Comparison of ENCODE assay signal across 17 cellular contexts in genomic region chr5:10885026-10885425, GRCh38.
A peak's percentile ranks its signal among the peaks of the same experiment; 100 is the strongest.
DNase-seq lines count a peak whose midpoint lies in the region; ATAC-seq, FAIRE-seq and TF ChIP-seq lines count a peak whose summit lies in the region.
"Had no signal": no experiment of that assay in that cellular context is flagged by ENCODE, and none has a peak within 500 bp of the region (broad histone marks: within the 10 kb centered on the region; RNA-seq: fewer than 3 reads in every experiment).

No MANE protein-coding gene starts in this region.

- H2AFZ ChIP-seq in GM23248 (no peak overlapping the region), HepG2 (ENCODE audit: low read length) (no peak overlapping the region)

- no peak for TF ChIP-seq EP300 in HepG2 (IDR thresholded peaks at IDR 0.05; ENCODE audit: low read depth in 2 of 2, low read length in 2 of 2)
- no peak for TF ChIP-seq EP300 in HepG2 (CRISPR knock-in tag; IDR thresholded peaks at IDR 0.05; ENCODE audit: borderline replicate concordance)

- no peaks in the 10 kb centered on the region for H3K79me2 ChIP-seq in GM23248 (ENCODE audit: insufficient read depth)
- no peaks in the 10 kb centered on the region for H3K79me2 ChIP-seq in HepG2 (ENCODE audit: insufficient read depth, low read length)

- CTCF ChIA-PET in HepG2 (lab: Yijun Ruan, JAX; ENCODE audit: low intra/inter-chr PET ratio, low total read pairs), result no interaction called here

- TF ChIP-seq POLR2A in right lobe of liver (IDR thresholded peaks at IDR 0.05) (no peak), HepG2 (IDR thresholded peaks at IDR 0.05; ENCODE audit: insufficient read depth in 1 of 2, low read depth in 2 of 2, low read length in 2 of 2) (no peak)

- ATAC-seq in left ventricle myocardium superior, result no peak
- ATAC-seq in right lobe of liver, result no peak
- no peak for ATAC-seq in HepG2
- ATAC-seq: gastroesophageal sphincter, pancreas had no signal

- H3K27me3 ChIP-seq in GM23248 (replicated peaks; ENCODE audit: insufficient read depth) (peaks cover 6% of the 10 kb centered on the region; the same call in 1 of the 2 replicates), brain microvascular endothelial cell (replicated peaks) (no peaks in the 10 kb centered on the region), right lobe of liver (no peaks in the 10 kb centered on the region), HepG2 (ENCODE audit: control insufficient read depth in 1 of 2, insufficient read depth in 2 of 2, low read length in 2 of 2) (no peaks in the 10 kb centered on the region; a peak in 1 of 5 replicates)
- H3K27me3 ChIP-seq: pancreas had no signal

- H3K36me3 ChIP-seq in GM23248 (ENCODE audit: low read depth), result no peaks in the 10 kb centered on the region
- no peaks in the 10 kb centered on the region for H3K36me3 ChIP-seq in brain microvascular endothelial cell (replicated peaks)
- H3K36me3 ChIP-seq in right lobe of liver, result no peaks in the 10 kb centered on the region
- H3K36me3 ChIP-seq in HepG2 (replicated peaks in 1 of 2; ENCODE audit: control insufficient read depth in 1 of 2, insufficient read depth in 2 of 2, low read length in 2 of 2), result no peaks in the 10 kb centered on the region
- H3K36me3 ChIP-seq: gastroesophageal sphincter, pancreas had no signal

- H3K27ac ChIP-seq in GM23248 (no peak overlapping the region), brain microvascular endothelial cell (no peak overlapping the region), right lobe of liver (no peak overlapping the region), HepG2 (ENCODE audit: extremely low read length, insufficient read depth, low read length) (no peak overlapping the region)
- H3K27ac ChIP-seq: gastroesophageal sphincter, pancreas had no signal

- DNase-seq in GM23248, result peak; percentile 61
- peak; percentile 56 for DNase-seq in NCI-H226
- DNase-seq in brain microvascular endothelial cell, result peak; percentile 58
- DNase-seq in non-pigmented ciliary epithelial cell (ENCODE audit: low read depth), result peak; percentile 83
- no peak for DNase-seq in left ventricle myocardium superior
- DNase-seq in right lobe of liver, result no peak
- DNase-seq in HepG2 (ENCODE audit: low spot score), result no peak
- no peak for DNase-seq in SKM-1 treated with dmso at 0.1 percent for 144 hours (lab: John Stamatoyannopoulos, UW; ENCODE audit: unreplicated experiment)
- DNase-seq: activated CD4-positive, alpha-beta T cell treated with anti-CD3 and anti-CD28 coated beads for 4 hours; CD4-positive, alpha-beta memory T cell; endodermal cell; immature natural killer cell; NCI-H2081 treated with DMSO at 0.1 percent for 48 hours; pancreas; stimulated activated CD4-positive, alpha-beta T cell treated with anti-CD3 and anti-CD28 coated beads, Interleukin-12 subunit alpha, Interleukin-12 subunit beta, amount 100 ng/mL, for 4 hours had no signal

- WGBS in GM23248 (ENCODE audit: low coverage in 1 of 2, low lambda C conversion rate in 2 of 2, missing lambda C conversion rate in 2 of 2), 2 experiments, result 39 to 41% methylated on average over 6 of the region's 6 CpGs
- 52% methylated on average over 6 of the region's 6 CpGs for WGBS in right lobe of liver (ENCODE audit: insufficient coverage, low coverage, low lambda C conversion rate, missing lambda C conversion rate)
- 60% methylated on average over 6 of the region's 6 CpGs for WGBS in HepG2 (ENCODE audit: low lambda C conversion rate)

- TF ChIP-seq CTCF in brain microvascular endothelial cell (IDR thresholded peaks at IDR 0.05; ENCODE audit: low read depth, low read length, missing control alignments) (no peak), right lobe of liver (IDR thresholded peaks at IDR 0.05) (no peak), HepG2 (CRISPR knock-in tag; IDR thresholded peaks at IDR 0.05) (no peak)

- H3K4me2 ChIP-seq in GM23248 (ENCODE audit: unreplicated experiment), result no peak overlapping the region
- H3K4me2 ChIP-seq in HepG2 (ENCODE audit: low read depth, low read length), result no peak overlapping the region

- no TSS peak for BruUV-seq in HepG2 (replicated peaks; lab: Mats Ljungman, UMichigan)

- intact Hi-C loops in left ventricle myocardium superior (cut with micrococcal nuclease) (no loop called here), right lobe of liver (cut with DNase I) (no loop called here), HepG2 (cut with micrococcal nuclease; ENCODE audit: unreplicated experiment) (no loop called here)

- H3K9ac ChIP-seq in GM23248 (no peak overlapping the region), HepG2 (ENCODE audit: insufficient read depth, low read depth, low read length) (no peak overlapping the region)

- in situ Hi-C loops in GM23248 (cut with MboI), result no loop called here
- in situ Hi-C loops in brain microvascular endothelial cell (cut with HindIII; ENCODE audit: low pct_ligation_motif_present, low sequenced_read_pairs), result no loop called here
- in situ Hi-C loops in HepG2 (cut with HindIII; ENCODE audit: extremely low pct_ligation_motif_present, low pct_unique_long_range_greater_than_20kb), result no loop called here

- no peak overlapping the region for H3K4me3 ChIP-seq in GM23248
- no peak overlapping the region for H3K4me3 ChIP-seq in brain microvascular endothelial cell (ENCODE audit: low read depth, low read length)
- no peak overlapping the region for H3K4me3 ChIP-seq in right lobe of liver
- H3K4me3 ChIP-seq in HepG2 (replicated peaks in 1 of 3; ENCODE audit: insufficient read depth in 1 of 3, low read depth in 2 of 3, low read length in 3 of 3), result no peak overlapping the region
- H3K4me3 ChIP-seq: gastroesophageal sphincter, pancreas had no signal

- POLR2A ChIA-PET in HepG2 (lab: Yijun Ruan, JAX), result no interaction called here

- H3K4me1 ChIP-seq in GM23248 (ENCODE audit: insufficient read depth) (no peaks in the 10 kb centered on the region), right lobe of liver (no peaks in the 10 kb centered on the region), HepG2 (ENCODE audit: insufficient read depth, low read length) (no peaks in the 10 kb centered on the region)
- H3K4me1 ChIP-seq: gastroesophageal sphincter, pancreas had no signal

- TF ChIP-seq RAD21 in HepG2 (CRISPR knock-in tag; IDR thresholded peaks at IDR 0.05), result no peak

- H3K9me2 ChIP-seq in GM23248 (ENCODE audit: insufficient read depth), result no peaks in the 10 kb centered on the region

- H3F3A ChIP-seq in GM23248 (ENCODE audit: insufficient read depth), result no peaks in the 10 kb centered on the region

- FAIRE-seq in HepG2 (lab: Jason Lieb, UNC), result no peak
- FAIRE-seq: G401.6, pancreas had no signal

- no peaks in the 10 kb centered on the region for H4K20me1 ChIP-seq in GM23248 (ENCODE audit: insufficient read depth)
- H4K20me1 ChIP-seq in HepG2 (ENCODE audit: insufficient read depth, low read length), result no peaks in the 10 kb centered on the region

- H3K9me3 ChIP-seq in GM23248 (ENCODE audit: low read depth) (no peaks in the 10 kb centered on the region), right lobe of liver (no peaks in the 10 kb centered on the region), HepG2 (ENCODE audit: low read length) (no peaks in the 10 kb centered on the region)
- H3K9me3 ChIP-seq: gastroesophageal sphincter, pancreas had no signal

TF ChIP-seq in HepG2, 621 proteins besides CTCF, POLR2A, EP300 and RAD21 (continues in another document):
- TF ChIP-seq AHR (CRISPR knock-in tag; IDR thresholded peaks at IDR 0.05) (no peak), ZNF263 (CRISPR knock-in tag; IDR thresholded peaks at IDR 0.05) (no peak), ZNF878 (CRISPR knock-in tag; IDR thresholded peaks at IDR 0.05) (no peak), SRY (CRISPR knock-in tag; IDR thresholded peaks at IDR 0.05) (no peak), PRMT3 (CRISPR knock-in tag; IDR thresholded peaks at IDR 0.05; ENCODE audit: borderline replicate concordance, low read depth) (no peak), ZNF333 (CRISPR knock-in tag; IDR thresholded peaks at IDR 0.05; ENCODE audit: borderline replicate concordance) (no peak), GRHL1 (CRISPR knock-in tag; conservative IDR thresholded peaks at IDR 0.05) (no peak), HBP1 (CRISPR knock-in tag; IDR thresholded peaks at IDR 0.05; ENCODE audit: low read depth) (no peak), NR2C2 (CRISPR knock-in tag; IDR thresholded peaks at IDR 0.05; ENCODE audit: borderline replicate concordance) (no peak), BHLHE40 (IDR thresholded peaks at IDR 0.05; ENCODE audit: low read length) (no peak), SMAD3 (CRISPR knock-in tag; IDR thresholded peaks at IDR 0.05) (no peak), KAT2B (IDR thresholded peaks at IDR 0.05; ENCODE audit: borderline replicate concordance, low read depth, low read length) (no peak)

Comparison
In these comparisons a context has a peak if more than half of its experiments do, and no peak if none do; other contexts are left out.
1. DNase-seq: peak in GM23248 (single experiment), NCI-H226 (single experiment), brain microvascular endothelial cell (single experiment) and non-pigmented ciliary epithelial cell (single experiment); none in left ventricle myocardium superior (single experiment), right lobe of liver (0 of 3), HepG2 (single experiment) and SKM-1 treated with dmso at 0.1 percent for 144 hours (single experiment).